Comparison of ENCODE assay signal across 18 cellular contexts in the genomic region with DNA sequence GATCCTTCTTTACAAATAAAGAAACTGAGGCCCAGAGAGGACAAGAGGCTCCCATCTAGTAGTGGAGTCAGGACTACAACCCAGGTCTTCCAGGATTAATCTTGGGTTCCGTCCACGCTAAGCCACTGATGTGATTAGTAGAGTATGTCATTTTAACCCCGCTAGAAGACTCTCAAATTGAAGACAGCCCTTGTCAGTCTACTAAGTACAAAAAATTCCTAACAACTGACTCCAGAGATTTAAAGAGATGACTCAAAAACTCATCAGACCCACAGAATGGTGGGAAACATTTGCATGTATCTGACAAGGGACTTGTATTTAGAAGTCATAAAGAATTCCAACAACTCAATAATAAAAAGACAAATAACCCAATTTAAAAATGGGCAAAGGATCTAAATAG.
DNase-seq lines count a peak whose midpoint lies in the region; ATAC-seq and TF ChIP-seq lines count a peak whose summit lies in the region.
"Had no signal": no experiment of that assay in that cellular context is flagged by ENCODE, and none has a peak within 500 bp of the region (broad histone marks: within the 10 kb centered on the region; RNA-seq: fewer than 3 reads in every experiment).

No MANE protein-coding gene starts in this region.

- no peak overlapping the region for H3K4me3 ChIP-seq in AG09309 (ENCODE audit: control insufficient read depth, low read depth, low read length)

- H3K27ac Mint-ChIP-seq in activated T-cell treated with anti-CD3 and anti-CD28 coated beads, Interleukin-2, amount 50 U/mL, for 24 hours = no peak overlapping the region
- no peak overlapping the region for H3K27ac Mint-ChIP-seq in progenitor cell of endocrine pancreas
- H3K27ac Mint-ChIP-seq: B cell; CD4-positive, CD25-positive, alpha-beta regulatory T cell had no signal

- TF ChIP-seq CTCF in AG09309 (IDR thresholded peaks at IDR 0.05; ENCODE audit: control insufficient read depth, insufficient read depth, low read depth, low read length, missing control alignments) (no peak), progenitor cell of endocrine pancreas (IDR thresholded peaks at IDR 0.05; ENCODE audit: unreplicated experiment) (no peak)

- DNase-seq in AG09309 (ENCODE audit: low read depth) (peak; percentile 46), GM03348 (ENCODE audit: low spot score) (peak; percentile 47), LHCN-M2 (ENCODE audit: low read depth) (peak; percentile 4), iris pigment epithelial cell (ENCODE audit: low read depth) (peak; percentile 22), retina (no peak), progenitor cell of endocrine pancreas (ENCODE audit: low spot score, unreplicated experiment) (no peak)
- no peak for DNase-seq in activated T-cell treated with anti-CD3 and anti-CD28 coated beads, Interleukin-2, amount 50 U/mL, for 24 hours
- DNase-seq: CD4-positive, CD25-positive, alpha-beta regulatory T cell; COR-L47; NCI-H1105 treated with DMSO at 0.1 percent for 48 hours; NCI-H1694; NCI-H226; NCI-H524; PC-3; RPMI8226; SIG-M5 had no signal

- no peak overlapping the region for H3K4me3 Mint-ChIP-seq in activated T-cell treated with anti-CD3 and anti-CD28 coated beads, Interleukin-2, amount 50 U/mL, for 24 hours
- no peak overlapping the region for H3K4me3 Mint-ChIP-seq in progenitor cell of endocrine pancreas (ENCODE audit: low read depth)
- H3K4me3 Mint-ChIP-seq: B cell; CD4-positive, CD25-positive, alpha-beta regulatory T cell had no signal

- ATAC-seq in GM18505 (IDR thresholded peaks at IDR 0.05; ENCODE audit: unreplicated experiment) = no peak
- ATAC-seq: PC-3 had no signal

- no peaks in the 10 kb centered on the region for H3K4me1 Mint-ChIP-seq in activated T-cell treated with anti-CD3 and anti-CD28 coated beads, Interleukin-2, amount 50 U/mL, for 24 hours (ENCODE audit: low read depth)
- peaks cover 3% of the 10 kb centered on the region for H3K4me1 Mint-ChIP-seq in progenitor cell of endocrine pancreas (ENCODE audit: low read depth)
- H3K4me1 Mint-ChIP-seq: B cell; CD4-positive, CD25-positive, alpha-beta regulatory T cell had no signal

- no peaks in the 10 kb centered on the region for H3K27me3 Mint-ChIP-seq in activated T-cell treated with anti-CD3 and anti-CD28 coated beads, Interleukin-2, amount 50 U/mL, for 24 hours
- no peaks in the 10 kb centered on the region for H3K27me3 Mint-ChIP-seq in progenitor cell of endocrine pancreas
- H3K27me3 Mint-ChIP-seq: B cell; CD4-positive, CD25-positive, alpha-beta regulatory T cell had no signal

- no peaks in the 10 kb centered on the region for H3K36me3 Mint-ChIP-seq in activated T-cell treated with anti-CD3 and anti-CD28 coated beads, Interleukin-2, amount 50 U/mL, for 24 hours (ENCODE audit: low read depth)
- peaks cover 1% of the 10 kb centered on the region for H3K36me3 Mint-ChIP-seq in progenitor cell of endocrine pancreas (ENCODE audit: insufficient read depth)
- H3K36me3 Mint-ChIP-seq: CD4-positive, CD25-positive, alpha-beta regulatory T cell had no signal

- H3K9me3 Mint-ChIP-seq in activated T-cell treated with anti-CD3 and anti-CD28 coated beads, Interleukin-2, amount 50 U/mL, for 24 hours = peaks cover 15% of the 10 kb centered on the region
- peaks cover 4% of the 10 kb centered on the region for H3K9me3 Mint-ChIP-seq in progenitor cell of endocrine pancreas (ENCODE audit: low read depth)

- no peak for TF ChIP-seq POLR2A in GM18505 (IDR thresholded peaks at IDR 0.05; ENCODE audit: borderline replicate concordance, extremely low read depth, insufficient read depth, insufficient read length)

Comparison
In these comparisons a context has a peak if more than half of its experiments do, and no peak if none do; other contexts are left out.
1. DNase-seq: peak in AG09309 (single experiment), GM03348 (single experiment), LHCN-M2 (single experiment) and iris pigment epithelial cell (single experiment); none in retina (single experiment), activated T-cell treated with anti-CD3 and anti-CD28 coated beads, Interleukin-2, amount 50 U/mL, for 24 hours (single experiment) and progenitor cell of endocrine pancreas (single experiment).